ENCODE assay signal across 8 cellular contexts in the genomic region with DNA sequence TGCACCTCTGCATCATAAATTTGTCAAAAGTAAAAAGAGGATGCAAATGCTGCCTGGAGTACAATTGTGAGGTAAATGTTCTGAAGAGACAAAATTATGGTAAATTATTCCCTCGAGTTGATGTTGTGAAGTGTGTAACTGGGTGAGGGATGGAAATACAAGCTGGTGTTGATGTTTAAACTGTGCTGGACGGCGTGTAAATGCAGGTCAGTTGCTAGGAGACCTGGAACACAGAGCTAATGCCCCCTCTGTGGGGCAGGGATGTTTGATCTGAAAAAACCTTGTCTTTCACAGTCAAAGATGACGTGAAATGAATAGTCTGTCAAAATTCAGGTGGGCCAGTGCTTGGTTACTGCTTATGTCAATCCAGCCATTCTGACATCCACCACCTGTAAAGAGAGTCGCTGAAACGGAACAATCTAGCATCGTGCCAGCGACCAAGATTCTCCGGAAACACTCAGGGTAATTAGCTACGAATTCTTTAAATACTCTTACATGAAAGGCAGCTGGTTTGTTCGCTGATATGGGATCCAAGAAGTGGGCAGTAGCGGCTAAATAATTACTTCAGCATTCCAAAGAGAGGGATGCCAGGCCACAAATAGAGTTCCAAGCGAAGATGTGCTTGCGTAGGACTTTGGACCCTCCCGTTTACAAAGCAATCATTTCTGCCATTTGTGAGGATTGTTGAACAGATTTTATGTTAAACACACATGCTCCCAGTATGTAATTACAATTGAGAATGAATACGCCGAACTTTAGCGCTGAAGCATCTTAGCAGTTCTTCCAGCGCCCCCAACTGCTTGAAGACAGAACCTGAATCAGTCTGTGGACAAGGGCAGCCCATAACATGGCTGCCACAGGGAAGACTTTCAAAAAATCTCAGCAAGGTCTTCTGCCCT. TPM values are rescaled to one million over a fixed set of nuclear protein-coding genes. Genes with fewer than 3 reads are reported as not detected.
DNase-seq lines count a peak whose midpoint lies in the region; ATAC-seq and TF ChIP-seq lines count a peak whose summit lies in the region.

No MANE protein-coding gene starts in this region.

- ATAC-seq in HG02970 (IDR thresholded peaks at IDR 0.05; ENCODE audit: low FRiP score, unreplicated experiment): no peak
- ATAC-seq in HG02571 (IDR thresholded peaks at IDR 0.05; ENCODE audit: unreplicated experiment): no peak
- no peak for ATAC-seq in GM18858 (IDR thresholded peaks at IDR 0.05; ENCODE audit: unreplicated experiment)

- peak; percentile 64 for TF ChIP-seq CTCF in cardiac fibroblast (IDR thresholded peaks at IDR 0.05; ENCODE audit: low read depth, low read length)
- TF ChIP-seq CTCF in vagina (IDR thresholded peaks at IDR 0.05): no peak

- no peak for TF ChIP-seq POLR2A in vagina (IDR thresholded peaks at IDR 0.05)

- DNase-seq in COLO668 (lab: John Stamatoyannopoulos, UW; ENCODE audit: unreplicated experiment): peak; percentile 40
- DNase-seq in NCI-H146 (lab: John Stamatoyannopoulos, UW): peak; percentile 74
- peak; percentile 72 to 76 for DNase-seq in cardiac fibroblast (ENCODE audit: low read depth in 2 of 2)
- no peak for DNase-seq in vagina (ENCODE audit: extremely low spot score in 2 of 2)

- peaks cover 6% of the 10 kb centered on the region for H3K4me1 ChIP-seq in mesodermal cell (ENCODE audit: control insufficient read depth, insufficient read depth, low read length, poor library complexity, severe bottlenecking)
- no peaks in the 10 kb centered on the region for H3K4me1 ChIP-seq in vagina

- no peaks in the 10 kb centered on the region for H3K27me3 ChIP-seq in vagina

- no peaks in the 10 kb centered on the region for H3K36me3 ChIP-seq in mesodermal cell (ENCODE audit: control insufficient read depth, insufficient read depth, low read length)
- H3K36me3 ChIP-seq in vagina: no peaks in the 10 kb centered on the region

- H3K27ac ChIP-seq in mesodermal cell (ENCODE audit: low read depth, low read length, severe bottlenecking) (peak overlapping the region; percentile 78), vagina (no peak overlapping the region)

- H3K9me3 ChIP-seq in mesodermal cell (ENCODE audit: control insufficient read depth, low read length) (no peaks in the 10 kb centered on the region), vagina (no peaks in the 10 kb centered on the region)

- H3K4me3 ChIP-seq in cardiac fibroblast (replicated peaks in 1 of 2; ENCODE audit: low read depth in 2 of 2, low read length in 2 of 2): peak overlapping the region in 1 of 2 donors; percentile 29
- no peak overlapping the region for H3K4me3 ChIP-seq in mesodermal cell (ENCODE audit: extremely low read depth, insufficient read depth, low read length, poor library complexity, severe bottlenecking)
- no peak overlapping the region for H3K4me3 ChIP-seq in vagina

- WGBS in mesodermal cell (ENCODE audit: insufficient coverage in 2 of 2), 2 experiments: 73 to 84% methylated on average over 13 to 16 of the region's 19 CpGs

- intact Hi-C loops in vagina (cut with DNase I): no loop called here

RNA-seq across cellular contexts. Expression of a gene that starts 7.4 kb away (rescaled TPM):
- polyA plus RNA-seq in mesodermal cell (2013, experiment 1 of 2): 0.07 TPM
- polyA plus RNA-seq in mesodermal cell (2013, experiment 2 of 2): 0.20 TPM
- 0.25 TPM for total RNA-seq in vagina

RNA-seq across cellular contexts. Expression of a gene that starts 43.6 kb away (rescaled TPM):
- 97.3 TPM for polyA plus RNA-seq in mesodermal cell (2013, experiment 1 of 2)
- 103 TPM for polyA plus RNA-seq in mesodermal cell (2013, experiment 2 of 2)
- total RNA-seq in vagina: 77.3 TPM

Comparison
In these comparisons a context has a peak if more than half of its experiments do, and no peak if none do; other contexts are left out.
1. DNase-seq: peak in COLO668 (single experiment), NCI-H146 (single experiment) and cardiac fibroblast (2 of 2); none in vagina (0 of 2).